8 cellular contexts compared by ENCODE assay signal in the genomic region with DNA sequence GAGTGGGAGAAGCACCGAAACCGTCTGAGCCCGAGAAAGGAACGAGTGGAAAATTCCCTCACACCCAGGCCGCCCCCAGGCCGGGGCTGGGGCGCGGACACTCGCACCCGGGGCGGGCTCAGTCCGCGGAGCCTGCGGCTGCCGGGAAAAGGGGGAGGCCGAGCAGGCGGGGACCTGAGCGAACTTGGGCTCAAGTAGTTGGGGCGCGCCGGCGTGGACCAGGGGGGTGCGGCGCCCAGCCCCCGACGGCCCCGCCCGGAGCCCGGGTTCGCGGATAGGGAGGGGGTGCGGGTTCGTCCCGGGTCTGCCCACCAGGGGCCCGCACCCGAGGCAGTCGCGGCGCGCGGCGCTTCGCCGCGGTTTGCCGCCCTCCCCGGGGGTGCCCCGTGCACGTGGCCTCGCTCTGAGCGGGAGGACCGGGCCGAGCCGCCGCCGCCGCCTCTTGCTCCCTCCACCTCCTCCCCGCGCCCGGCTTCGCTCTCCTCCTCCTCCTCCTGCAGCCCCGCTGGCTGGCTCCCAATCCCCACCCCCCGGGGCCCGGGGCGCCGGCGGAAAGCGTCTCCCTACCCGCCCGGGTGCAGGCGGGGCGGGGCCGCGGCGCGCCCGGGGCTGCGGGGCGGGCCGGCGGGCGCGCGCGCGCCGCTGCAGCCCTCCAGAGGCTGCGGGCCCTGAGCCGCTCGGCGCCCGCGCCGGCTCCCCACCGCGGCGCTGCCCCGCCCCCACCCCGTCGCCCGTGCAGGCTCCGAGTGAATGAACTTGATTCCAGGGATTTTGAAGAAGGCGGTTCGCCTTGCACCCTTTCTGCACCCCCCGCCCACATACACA. TPM values are rescaled to one million over a fixed set of nuclear protein-coding genes. Genes with fewer than 3 reads are reported as not detected.
DNase-seq lines count a peak whose midpoint lies in the region; ATAC-seq, FAIRE-seq and TF ChIP-seq lines count a peak whose summit lies in the region.

No MANE protein-coding gene starts in this region.

- peak; percentile 69 for DNase-seq in activated effector memory CD4-positive, alpha-beta T cell treated with anti-CD3 and anti-CD28 coated beads, Interleukin-2, amount 50 U/mL, for 16 hours
- DNase-seq in activated effector memory CD4-positive, alpha-beta T cell treated with Interleukin-2 at 50 U/mL for 16 hours = no peak
- DNase-seq in NCI-H526 treated with DMSO at 0.1 percent for 48 hours (lab: John Stamatoyannopoulos, UW) = peak; percentile 71
- peak; percentile 68 for DNase-seq in astrocyte of the cerebellum (ENCODE audit: low read depth)
- peak; percentile 91 for DNase-seq in right atrium auricular region (ENCODE audit: low spot score)
- DNase-seq in pons (ENCODE audit: low spot score) = peak; percentile 84
- no peak for DNase-seq in GM12891 (ENCODE audit: insufficient read length, low spot score)

- TF ChIP-seq POLR2A in GM12891 (IDR thresholded peaks at IDR 0.05; ENCODE audit: low read depth, low read length) = no peak

- peaks cover 0 to 45% of the 10 kb centered on the region in 2 donors for H3K4me1 ChIP-seq in right atrium auricular region

- in situ Hi-C loops in astrocyte of the cerebellum (cut with HindIII; ENCODE audit: low sequenced_read_pairs) = no loop called here

- TF ChIP-seq CTCF in astrocyte of the cerebellum (IDR thresholded peaks at IDR 0.05; ENCODE audit: low read depth, low read length, missing control alignments) (no peak), right atrium auricular region (IDR thresholded peaks at IDR 0.05) (no peak)

- no peaks in the 10 kb centered on the region for H3K9me3 ChIP-seq in right atrium auricular region

- peak; percentile 30 for ATAC-seq in HG03095 (IDR thresholded peaks at IDR 0.05; ENCODE audit: unreplicated experiment)

- no peak for FAIRE-seq in GM12891 (lab: Jason Lieb, UNC)

- H3K36me3 ChIP-seq in right atrium auricular region = no peaks in the 10 kb centered on the region

- peak overlapping the region; percentile 94 to 100 for H3K27ac ChIP-seq in right atrium auricular region

- H3K4me3 ChIP-seq in astrocyte of the cerebellum (ENCODE audit: low read depth, low read length) = peak overlapping the region; percentile 95
- peak overlapping the region; percentile 77 to 85 for H3K4me3 ChIP-seq in right atrium auricular region

- H3K27me3 ChIP-seq in right atrium auricular region = no peaks in the 10 kb centered on the region

TF ChIP-seq in GM12891, 5 proteins besides CTCF, POLR2A, EP300 and RAD21:
- TF ChIP-seq POU2F2 (IDR thresholded peaks at IDR 0.05; ENCODE audit: low read depth, low read length) (no peak), POLR2AphosphoS5 (IDR thresholded peaks at IDR 0.05; ENCODE audit: low read depth, low read length) (no peak), TAF1 (IDR thresholded peaks at IDR 0.05; ENCODE audit: low read depth, low read length) (no peak), SPI1 (IDR thresholded peaks at IDR 0.05; ENCODE audit: low read depth, low read length) (no peak), PAX5 (IDR thresholded peaks at IDR 0.05; ENCODE audit: insufficient read depth, low read length, severe bottlenecking) (no peak)

RNA-seq across cellular contexts. Expression of gene NFIB, which starts 1.2 kb away (rescaled TPM):
- 10 to 100 TPM; 74.4 to 80.1 TPM for total RNA-seq in right atrium auricular region
- polyA plus RNA-seq in GM12891 (2012; ENCODE audit: low read depth, missing spikeins) = 0.08 TPM

Comparison
In these comparisons a context has a peak if more than half of its experiments do, and no peak if none do; other contexts are left out.
1. DNase-seq: peak in activated effector memory CD4-positive, alpha-beta T cell treated with anti-CD3 and anti-CD28 coated beads, Interleukin-2, amount 50 U/mL, for 16 hours (single experiment), NCI-H526 treated with DMSO at 0.1 percent for 48 hours (single experiment), astrocyte of the cerebellum (single experiment), right atrium auricular region (single experiment) and pons (single experiment); none in activated effector memory CD4-positive, alpha-beta T cell treated with Interleukin-2 at 50 U/mL for 16 hours (single experiment) and GM12891 (single experiment).